Comparison of ENCODE assay signal across 28 cellular contexts in the genomic region with DNA sequence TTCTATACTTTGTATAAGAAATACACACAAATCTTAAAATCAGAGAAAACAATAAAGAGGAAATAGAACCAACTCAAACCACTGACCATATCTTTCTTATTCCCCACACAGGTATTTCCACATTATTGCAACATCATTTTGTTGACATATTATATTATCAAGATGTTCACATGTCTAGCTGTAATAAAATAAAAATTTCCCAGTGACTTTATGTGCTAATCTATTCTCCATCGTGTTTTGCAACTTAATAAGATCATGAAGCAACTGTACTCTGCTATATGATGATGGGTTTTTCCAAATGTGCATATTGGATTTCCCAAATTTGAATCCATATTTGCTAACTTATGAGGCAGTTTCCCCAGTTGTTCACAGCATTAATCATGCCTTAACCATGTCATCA.
DNase-seq lines count a peak whose midpoint lies in the region; ATAC-seq, FAIRE-seq and TF ChIP-seq lines count a peak whose summit lies in the region.
"Had no signal": no experiment of that assay in that cellular context is flagged by ENCODE, and none has a peak within 500 bp of the region (broad histone marks: within the 10 kb centered on the region; RNA-seq: fewer than 3 reads in every experiment).

No MANE protein-coding gene starts in this region.

- no peaks in the 10 kb centered on the region for H3K9me3 ChIP-seq in K562 (replicated peaks; ENCODE audit: control insufficient read depth, insufficient read depth, low read depth, low read length)
- H3K9me3 ChIP-seq in psoas muscle, result no peaks in the 10 kb centered on the region
- no peaks in the 10 kb centered on the region for H3K9me3 ChIP-seq in left ventricle myocardium inferior (replicated peaks)
- H3K9me3 ChIP-seq: Caco-2, MG63, Peyer's patch had no signal

- ATAC-seq in K562 (no peak), psoas muscle (no peak)
- no peak for ATAC-seq in activated CD4-positive, CD25-positive, alpha-beta regulatory T cell treated with anti-CD3 and anti-CD28 coated beads, Interleukin-2, amount 50 U/mL, for 24 hours
- ATAC-seq: CD8-positive, alpha-beta T cell had no signal

- no TSS peak for BruUV-seq in K562 (replicated peaks; lab: Mats Ljungman, UMichigan)

- no peaks in the 10 kb centered on the region for H3K9me1 ChIP-seq in K562 (ENCODE audit: control insufficient read depth, insufficient read depth, low read length)

- no peaks in the 10 kb centered on the region for H3K27me3 ChIP-seq in K562 (ENCODE audit: control insufficient read depth in 2 of 2, insufficient read depth in 2 of 2, low read length in 2 of 2)
- H3K27me3 ChIP-seq in psoas muscle (ENCODE audit: insufficient read depth in 3 of 3, low read length in 2 of 3), result no peaks in the 10 kb centered on the region
- no peaks in the 10 kb centered on the region for H3K27me3 ChIP-seq in left ventricle myocardium inferior (ENCODE audit: low read depth)
- H3K27me3 ChIP-seq: MG63, Peyer's patch had no signal

- TF ChIP-seq POLR2A in H54 (IDR thresholded peaks at IDR 0.05; ENCODE audit: low read depth, low read length) (no peak), K562 (conservative IDR thresholded peaks at IDR 0.05) (no peak)

- H3K4me2 ChIP-seq in K562 (ENCODE audit: insufficient read depth, low read length), result no peak overlapping the region

- no peak overlapping the region for H2AFZ ChIP-seq in K562 (ENCODE audit: low read depth, low read length)

- no peak for TF ChIP-seq EP300 in K562 (IDR thresholded peaks at IDR 0.05; ENCODE audit: low read length)

- H3K36me3 ChIP-seq in K562 (ENCODE audit: control insufficient read depth, insufficient read depth, low read length) (no peaks in the 10 kb centered on the region), psoas muscle (ENCODE audit: insufficient read depth in 1 of 2, low read depth in 1 of 2) (no peaks in the 10 kb centered on the region), left ventricle myocardium inferior (no peaks in the 10 kb centered on the region)
- H3K36me3 ChIP-seq: MG63, Peyer's patch had no signal

- CTCF ChIA-PET in K562 (lab: Yijun Ruan, JAX; ENCODE audit: low intra/inter-chr PET ratio), result no interaction called here

- POLR2A ChIA-PET in K562 (lab: Yijun Ruan, JAX), result no interaction called here

- peak; percentile 11 for FAIRE-seq in H54 (lab: Jason Lieb, UNC)
- FAIRE-seq in K562 (lab: Jason Lieb, UNC), result no peak
- FAIRE-seq: GM12891, GM19239 had no signal

- no peak overlapping the region for H3K9ac ChIP-seq in K562 (ENCODE audit: insufficient read depth in 1 of 2, low read depth in 2 of 2, low read length in 2 of 2)

- no peaks in the 10 kb centered on the region for H3K79me2 ChIP-seq in K562 (ENCODE audit: control insufficient read depth, insufficient read depth, low read length)

- DNase-seq in H54 (ENCODE audit: insufficient read length, low spot score), result no peak
- DNase-seq in NCI-H226, result peak; percentile 58
- no peak for DNase-seq in K562 (ENCODE audit: extremely low read depth in 1 of 4, low spot score in 3 of 4)
- DNase-seq in fibroblast of pulmonary artery (ENCODE audit: low read depth), result peak; percentile 67
- DNase-seq in psoas muscle, result no peak
- DNase-seq in stimulated activated CD8-positive, alpha-beta memory T cell treated with anti-CD3 and anti-CD28 coated beads, Interleukin-4, amount 100 ng/mL, for 48 hours, result no peak
- DNase-seq in left ventricle myocardium inferior, result no peak
- DNase-seq: Caco-2; CD8-positive, alpha-beta T cell; DMS79 treated with DMSO at 0.1 percent for 48 hours; GF-D8; Kasumi-1; MG63; NCI-H1105 treated with DMSO at 0.1 percent for 48 hours; NCI-H146; NCI-H1930; NCI-H2107; NCI-H446; NCI-H524 treated with DMSO at 0.1 percent for 48 hours; NCI-H82; NK-92 treated with Interleukin-12 subunit alpha and Interleukin-12 subunit beta, amount 100 ng/mL, for 24 hours; Peyer's patch; SIG-M5 had no signal

- TF ChIP-seq RAD21 in K562 (CRISPR knock-in tag; conservative IDR thresholded peaks at IDR 0.05 in 1 of 2, IDR thresholded peaks at IDR 0.05 in 1 of 2), result no peak

- in situ Hi-C loops in K562 (cut with MboI), result no loop called here

- 0% methylated on average over 1 of the region's 1 CpG for WGBS in K562 (ENCODE audit: insufficient coverage, low coverage, missing lambda C conversion rate)
- WGBS in psoas muscle, 3 donors, result 20 to 24% (median 24%) methylated on average over 1 of the region's 1 CpG

- H3K4me3 ChIP-seq in K562 (no peak overlapping the region), fibroblast of pulmonary artery (replicated peaks; ENCODE audit: low read depth, low read length) (no peak overlapping the region), psoas muscle (no peak overlapping the region), left ventricle myocardium inferior (no peak overlapping the region)
- H3K4me3 ChIP-seq: MG63, Peyer's patch, SK-N-MC had no signal

- intact Hi-C loops in K562 (cut with micrococcal nuclease) (no loop called here), psoas muscle (cut with DNase I) (no loop called here), left ventricle myocardium inferior (cut with micrococcal nuclease) (no loop called here)

- H3K4me1 ChIP-seq in K562 (replicated peaks in 1 of 2; ENCODE audit: control insufficient read depth in 2 of 2, insufficient read depth in 2 of 2, low read length in 2 of 2), result no peaks in the 10 kb centered on the region
- H3K4me1 ChIP-seq in psoas muscle, result no peaks in the 10 kb centered on the region
- peaks cover 10% of the 10 kb centered on the region for H3K4me1 ChIP-seq in left ventricle myocardium inferior
- H3K4me1 ChIP-seq: Caco-2, Peyer's patch had no signal

- H3K27ac ChIP-seq in K562 (ENCODE audit: extremely low read depth, low read depth, low read length) (no peak overlapping the region), psoas muscle (no peak overlapping the region), left ventricle myocardium inferior (replicated peaks) (no peak overlapping the region)
- H3K27ac ChIP-seq: C4-2B, Peyer's patch, SK-N-MC had no signal

- H4K20me1 ChIP-seq in K562 (replicated peaks; ENCODE audit: control insufficient read depth, insufficient read depth, low read length), result no peaks in the 10 kb centered on the region

- TF ChIP-seq CTCF in K562 (IDR thresholded peaks at IDR 0.05 in 2 of 3, conservative IDR thresholded peaks at IDR 0.05 in 1 of 3; ENCODE audit: insufficient read depth in 2 of 3, low read depth in 1 of 3, low read length in 3 of 3) (no peak), fibroblast of pulmonary artery (IDR thresholded peaks at IDR 0.05; ENCODE audit: low read length, missing control alignments) (no peak), psoas muscle (IDR thresholded peaks at IDR 0.05) (no peak), left ventricle myocardium inferior (IDR thresholded peaks at IDR 0.05; ENCODE audit: borderline replicate concordance) (no peak)

TF ChIP-seq in K562, 482 proteins besides CTCF, POLR2A, EP300 and RAD21 (continues in another document):
- TF ChIP-seq ZNF76 (CRISPR knock-in tag; IDR thresholded peaks at IDR 0.05; ENCODE audit: borderline replicate concordance) (no peak), JUNB (CRISPR knock-in tag; conservative IDR thresholded peaks at IDR 0.05) (no peak), CEBPG (CRISPR knock-in tag; IDR thresholded peaks at IDR 0.05) (no peak), CEBPG (tag; conservative IDR thresholded peaks at IDR 0.05 in 1 of 2, IDR thresholded peaks at IDR 0.05 in 1 of 2) (peak; percentile 19 to 60; a peak in 2 of 4 replicates), CBX5 (IDR thresholded peaks at IDR 0.05; ENCODE audit: borderline replicate concordance, low read depth) (no peak), CEBPB (tag; IDR thresholded peaks at IDR 0.05) (peak; percentile 67), ZNF280A (IDR thresholded peaks at IDR 0.05; ENCODE audit: low read depth, partially characterized antibody) (no peak), NFRKB (IDR thresholded peaks at IDR 0.05; ENCODE audit: low read depth) (no peak)

Comparison
In these comparisons a context has a peak if more than half of its experiments do, and no peak if none do; other contexts are left out.
1. DNase-seq: peak in NCI-H226 (single experiment) and fibroblast of pulmonary artery (single experiment); none in H54 (single experiment), K562 (0 of 4), psoas muscle (0 of 2), stimulated activated CD8-positive, alpha-beta memory T cell treated with anti-CD3 and anti-CD28 coated beads, Interleukin-4, amount 100 ng/mL, for 48 hours (single experiment) and left ventricle myocardium inferior (single experiment).